ENCODE assay signal across 1 cellular context in genomic region chr10:77196616-77197015, GRCh38.
TF ChIP-seq lines count a peak whose summit lies in the region.

No MANE protein-coding gene starts in this region.

TF ChIP-seq in IMR-90, 13 proteins besides CTCF, POLR2A, EP300 and RAD21:
- TF ChIP-seq FOS (IDR thresholded peaks at IDR 0.05; ENCODE audit: low read depth, low read length) (no peak), ELK1 (IDR thresholded peaks at IDR 0.05; ENCODE audit: borderline replicate concordance, low read depth, low read length) (no peak), MXI1 (IDR thresholded peaks at IDR 0.05; ENCODE audit: borderline replicate concordance, low read depth, low read length) (no peak), USF2 (IDR thresholded peaks at IDR 0.05; ENCODE audit: low read depth, low read length) (no peak), MAFK (IDR thresholded peaks at IDR 0.05; ENCODE audit: low read depth, low read length) (no peak), NFE2L2 (IDR thresholded peaks at IDR 0.05; ENCODE audit: low read depth, low read length) (no peak), BHLHE40 (IDR thresholded peaks at IDR 0.05; ENCODE audit: low read depth, low read length) (no peak), MAZ (IDR thresholded peaks at IDR 0.05; ENCODE audit: borderline replicate concordance, low read depth, low read length) (no peak), SMC3 (IDR thresholded peaks at IDR 0.05; ENCODE audit: low read depth, low read length) (no peak), CEBPB (IDR thresholded peaks at IDR 0.05; ENCODE audit: low read depth, low read length) (no peak), CHD1 (IDR thresholded peaks at IDR 0.05; ENCODE audit: low read depth, low read length) (no peak), RFX5 (IDR thresholded peaks at IDR 0.05; ENCODE audit: low read depth, low read length) (no peak), RCOR1 (IDR thresholded peaks at IDR 0.05; ENCODE audit: insufficient replicate concordance, low read length) (no peak)
